7 cellular contexts compared by ENCODE assay signal in genomic region chr15:75720787-75721461, GRCh38. TPM values are rescaled to one million over a fixed set of nuclear protein-coding genes. Genes with fewer than 3 reads are reported as not detected.
DNase-seq lines count a peak whose midpoint lies in the region; ATAC-seq and TF ChIP-seq lines count a peak whose summit lies in the region.

No MANE protein-coding gene starts in this region.

- intact Hi-C loops in sciatic nerve (cut with DNase I) = no loop called here

- no peak overlapping the region for H3K27ac ChIP-seq in SU-DHL-6 (ENCODE audit: low read depth, low read length)

- ATAC-seq in sciatic nerve = no peak
- ATAC-seq in HG02571 (IDR thresholded peaks at IDR 0.05; ENCODE audit: unreplicated experiment) = no peak

- no peak overlapping the region for H3K4me2 ChIP-seq in SU-DHL-6 (ENCODE audit: low read depth, low read length, poor library complexity, severe bottlenecking)

- H2AFZ ChIP-seq in SU-DHL-6 (ENCODE audit: low read depth, low read length, severe bottlenecking) = no peak overlapping the region

- no peaks in the 10 kb centered on the region for H4K20me1 ChIP-seq in SU-DHL-6 (ENCODE audit: low read depth, low read length)

- H3K79me2 ChIP-seq in SU-DHL-6 (ENCODE audit: insufficient read depth, low read length) = no peaks in the 10 kb centered on the region

- H3K4me3 ChIP-seq in SU-DHL-6 (ENCODE audit: insufficient read depth, low read length, poor library complexity, severe bottlenecking) = no peak overlapping the region
- H3K4me3 ChIP-seq in fibroblast of mammary gland (ENCODE audit: control insufficient read depth, low read depth, low read length) = no peak overlapping the region

- no peaks in the 10 kb centered on the region for H3K36me3 ChIP-seq in SU-DHL-6 (ENCODE audit: low read length)

- no peaks in the 10 kb centered on the region for H3K27me3 ChIP-seq in SU-DHL-6 (ENCODE audit: low read length)

- H3K9me2 ChIP-seq in SU-DHL-6 (replicated peaks; ENCODE audit: insufficient read depth, low read length) = no peaks in the 10 kb centered on the region

- H3K9me3 ChIP-seq in SU-DHL-6 (ENCODE audit: insufficient read depth, low read length) = no peaks in the 10 kb centered on the region

- TF ChIP-seq CTCF in GM12873 (IDR thresholded peaks at IDR 0.05; ENCODE audit: insufficient read depth, low read depth, low read length, missing control alignments) (peak; percentile 48), SU-DHL-6 (IDR thresholded peaks at IDR 0.05; ENCODE audit: insufficient read depth, low read length, poor library complexity, severe bottlenecking) (peak; percentile 24), fibroblast of mammary gland (conservative IDR thresholded peaks at IDR 0.05; ENCODE audit: control insufficient read depth, insufficient read depth, low read depth, low read length) (no peak)

- no peaks in the 10 kb centered on the region for H3F3A ChIP-seq in SU-DHL-6 (ENCODE audit: insufficient read depth)

- DNase-seq in MV-4-11 (lab: John Stamatoyannopoulos, UW) (peak; percentile 54), fibroblast of mammary gland (ENCODE audit: low read depth) (peak; percentile 24), sciatic nerve (ENCODE audit: low spot score) (peak; percentile 72), occipital lobe (lab: John Stamatoyannopoulos, UW) (no peak)

- H3K9ac ChIP-seq in SU-DHL-6 (ENCODE audit: low read length) = no peak overlapping the region

RNA-seq across cellular contexts. Expression of gene CSPG4, which starts 8.3 kb away (rescaled TPM):
- total RNA-seq in sciatic nerve = 57.5 TPM
- 5.5 TPM for total RNA-seq in occipital lobe
